8 cellular contexts compared by ENCODE assay signal in genomic region chr18:9475643-9476580, GRCh38. TPM values are rescaled to one million over a fixed set of nuclear protein-coding genes. Genes with fewer than 3 reads are reported as not detected.
DNase-seq lines count a peak whose midpoint lies in the region; ATAC-seq and TF ChIP-seq lines count a peak whose summit lies in the region.

No MANE protein-coding gene starts in this region.

- dilution Hi-C loops in mammary epithelial cell (cut with HindIII; ENCODE audit: low sequenced_read_pairs), result loop anchor here (5.0 kb wide), 1 partner anchor 49 kb away; no protein-coding TSS in a partner anchor

- H3K36me3 ChIP-seq in mammary epithelial cell (ENCODE audit: insufficient read depth, low read length), result no peaks in the 10 kb centered on the region
- H3K36me3 ChIP-seq in lower lobe of right lung, result peaks cover 5% of the 10 kb centered on the region

- TF ChIP-seq CTCF in mammary epithelial cell (conservative IDR thresholded peaks at IDR 0.05 in 1 of 2, IDR thresholded peaks at IDR 0.05 in 1 of 2; ENCODE audit: extremely low read depth in 1 of 2, insufficient read depth in 1 of 2, low read depth in 1 of 2, low read length in 2 of 2) (no peak), lower lobe of right lung (IDR thresholded peaks at IDR 0.05) (no peak)

- BruUV-seq in mammary epithelial cell (replicated peaks; lab: Mats Ljungman, UMichigan), result TSS peak; percentile 33

- H3K4me1 ChIP-seq in mammary epithelial cell (ENCODE audit: insufficient read depth, low read length) (peaks cover 13% of the 10 kb centered on the region), lower lobe of right lung (peaks cover 21% of the 10 kb centered on the region)

- H3K27ac ChIP-seq in mammary epithelial cell (ENCODE audit: insufficient read depth, low read depth, low read length) (peak overlapping the region; percentile 91), lower lobe of right lung (peak overlapping the region; percentile 95)

- intact Hi-C loops in mammary epithelial cell (cut with micrococcal nuclease), result loop anchor here (1.0 to 5.0 kb wide), 4 partner anchors 21 to 142 kb away; partner anchors contain the start of gene TWSG1
- intact Hi-C loops in lower lobe of right lung (cut with DNase I), result no loop called here

- WGBS in mammary epithelial cell (ENCODE audit: low coverage, missing lambda C conversion rate), result 2% methylated on average over 16 of the region's 59 CpGs

- H3K9ac ChIP-seq in mammary epithelial cell (ENCODE audit: insufficient read depth, low read length), result peak overlapping the region; percentile 95

- H3K27me3 ChIP-seq in mammary epithelial cell (ENCODE audit: insufficient read depth, low read length) (no peaks in the 10 kb centered on the region), lower lobe of right lung (ENCODE audit: low read depth) (no peaks in the 10 kb centered on the region)

- H3K9me3 ChIP-seq in mammary epithelial cell (replicated peaks; ENCODE audit: insufficient read depth, low read length) (no peaks in the 10 kb centered on the region), lower lobe of right lung (no peaks in the 10 kb centered on the region)

- H3K4me3 ChIP-seq in mammary epithelial cell (replicated peaks in 1 of 3; ENCODE audit: insufficient read depth in 1 of 3, low read depth in 2 of 3, low read length in 3 of 3) (peak overlapping the region; percentile 67 to 98 (median 93)), lower lobe of right lung (peak overlapping the region; percentile 92)

- peak; percentile 55 for DNase-seq in AG20443 (ENCODE audit: low spot score)
- DNase-seq in T-helper 2 cell, result peak; percentile 33 to 68 (median 42)
- peak; percentile 37 for DNase-seq in mammary epithelial cell
- DNase-seq in lower lobe of right lung, result no peak
- DNase-seq in stimulated activated CD8-positive, alpha-beta memory T cell treated with anti-CD3 and anti-CD28 coated beads, Interleukin-4, amount 100 ng/mL, for 4 hours (ENCODE audit: low read depth in 2 of 2, low spot score in 1 of 2), result peak; percentile 5 to 54

- peak; percentile 42 for ATAC-seq in GM18511 (IDR thresholded peaks at IDR 0.05; ENCODE audit: unreplicated experiment)
- peak; percentile 23 for ATAC-seq in HG03520 (IDR thresholded peaks at IDR 0.05; ENCODE audit: unreplicated experiment)
- ATAC-seq in lower lobe of right lung, result no peak
- no peak for ATAC-seq in HG02642 (IDR thresholded peaks at IDR 0.05; ENCODE audit: poor library complexity, unreplicated experiment)

- CTCF ChIA-PET in mammary epithelial cell (lab: Charles Lee; ENCODE audit: low non-redundant PET), result interaction anchor here (0.5 kb wide), 1 partner anchor 84 kb away, joined by 4 read pairs; no protein-coding TSS in a partner anchor

- H4K20me1 ChIP-seq in mammary epithelial cell (ENCODE audit: insufficient read depth, low read length), result no peaks in the 10 kb centered on the region

- H3K79me2 ChIP-seq in mammary epithelial cell (ENCODE audit: insufficient read depth, low read length), result peaks cover 54% of the 10 kb centered on the region

- H2AFZ ChIP-seq in mammary epithelial cell (ENCODE audit: low read depth, low read length), result peak overlapping the region; percentile 85

- H3K4me2 ChIP-seq in mammary epithelial cell (ENCODE audit: insufficient read depth, low read depth, low read length), result peak overlapping the region; percentile 89

- in situ Hi-C loops in mammary epithelial cell (cut with MboI; ENCODE audit: low sequenced_read_pairs in 2 of 2), result loop anchor here in 1 of 2 donors (25.0 kb wide), 1 partner anchor 114 kb away; no protein-coding TSS in a partner anchor

RNA-seq across cellular contexts. Expression of gene RALBP1, which starts 0.6 kb away (rescaled TPM):
- 10 to 100 TPM; 59.1 to 72.2 TPM for total RNA-seq in mammary epithelial cell
- polyA plus RNA-seq in mammary epithelial cell, result 51.2 TPM
- polyA minus RNA-seq in mammary epithelial cell, result 41.0 TPM
- 58.1 TPM for total RNA-seq in lower lobe of right lung

Comparison
In these comparisons a context has a peak if more than half of its experiments do, and no peak if none do; other contexts are left out.
1. ATAC-seq: peak in GM18511 (single experiment) and HG03520 (single experiment); none in lower lobe of right lung (0 of 2) and HG02642 (single experiment).